Comparison of ENCODE assay signal across 1 cellular context in the genomic region with DNA sequence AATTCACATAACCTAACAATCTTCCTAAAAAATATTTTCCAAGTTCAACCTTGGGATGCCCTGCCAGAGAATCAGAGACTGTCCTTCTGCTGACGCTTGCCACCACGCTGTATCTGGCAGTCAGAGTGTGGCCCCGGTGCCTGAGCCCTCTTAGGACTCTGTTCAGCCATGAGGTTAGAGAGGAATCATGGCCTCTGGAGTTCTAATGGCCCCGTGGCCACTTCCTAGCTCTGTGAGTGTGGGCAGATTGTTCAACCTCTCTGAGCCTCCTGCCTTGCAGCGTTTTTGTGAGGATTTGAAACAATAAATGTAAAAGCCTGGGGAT.
TF ChIP-seq lines count a peak whose summit lies in the region.

No MANE protein-coding gene starts in this region.

TF ChIP-seq in HepG2, 621 proteins besides CTCF, POLR2A, EP300 and RAD21 (continues in another document):
- TF ChIP-seq NR2F1 (CRISPR knock-in tag; IDR thresholded peaks at IDR 0.05) (no peak), ZNF713 (CRISPR knock-in tag; IDR thresholded peaks at IDR 0.05) (no peak), ZMYM3 (CRISPR knock-in tag; IDR thresholded peaks at IDR 0.05) (peak; percentile 88), RNF219 (CRISPR knock-in tag; IDR thresholded peaks at IDR 0.05) (no peak), ZNF768 (CRISPR knock-in tag; IDR thresholded peaks at IDR 0.05) (peak; percentile 93), SAP130 (CRISPR knock-in tag; IDR thresholded peaks at IDR 0.05; ENCODE audit: low read depth) (no peak; the same call in 1 of the 2 replicates), CEBPZ (IDR thresholded peaks at IDR 0.05; ENCODE audit: low read length) (no peak), MEIS2 (CRISPR knock-in tag; IDR thresholded peaks at IDR 0.05) (no peak), ZNF225 (CRISPR knock-in tag; IDR thresholded peaks at IDR 0.05) (no peak), HOXA3 (CRISPR knock-in tag; IDR thresholded peaks at IDR 0.05) (no peak), PAXIP1 (CRISPR knock-in tag; conservative IDR thresholded peaks at IDR 0.05) (peak; percentile 41), ZNF639 (CRISPR knock-in tag; conservative IDR thresholded peaks at IDR 0.05) (no peak), SRF (IDR thresholded peaks at IDR 0.05; ENCODE audit: low read depth, low read length) (no peak), YY1 (IDR thresholded peaks at IDR 0.05; ENCODE audit: insufficient read depth, insufficient replicate concordance, low read depth, low read length) (peak; percentile 66), ZNF263 (CRISPR knock-in tag; IDR thresholded peaks at IDR 0.05) (no peak), ZNF124 (CRISPR knock-in tag; IDR thresholded peaks at IDR 0.05) (no peak), ZNF670 (CRISPR knock-in tag; IDR thresholded peaks at IDR 0.05; ENCODE audit: borderline replicate concordance) (no peak), ZNF251 (CRISPR knock-in tag; IDR thresholded peaks at IDR 0.05) (no peak), MNT (IDR thresholded peaks at IDR 0.05) (no peak), THRA (CRISPR knock-in tag; IDR thresholded peaks at IDR 0.05; ENCODE audit: borderline replicate concordance) (no peak), PHF5A (CRISPR knock-in tag; IDR thresholded peaks at IDR 0.05; ENCODE audit: low read depth, unreplicated experiment) (peak; percentile 16), RXRB (CRISPR knock-in tag; IDR thresholded peaks at IDR 0.05; ENCODE audit: borderline replicate concordance) (no peak), ZNF180 (CRISPR knock-in tag; IDR thresholded peaks at IDR 0.05; ENCODE audit: borderline replicate concordance, low read depth) (no peak), ZBTB3 (CRISPR knock-in tag; IDR thresholded peaks at IDR 0.05; ENCODE audit: borderline replicate concordance, low read depth) (no peak), ZSCAN30 (CRISPR knock-in tag; IDR thresholded peaks at IDR 0.05) (no peak), ZNF468 (CRISPR knock-in tag; IDR thresholded peaks at IDR 0.05) (no peak), ZBTB21 (CRISPR knock-in tag; IDR thresholded peaks at IDR 0.05) (no peak), POLR2AphosphoS2 (IDR thresholded peaks at IDR 0.05; ENCODE audit: low read depth, low read length) (no peak), MIXL1 (CRISPR knock-in tag; IDR thresholded peaks at IDR 0.05) (no peak), ZNF781 (CRISPR knock-in tag; IDR thresholded peaks at IDR 0.05; ENCODE audit: borderline replicate concordance, not compliant biosample characterization) (no peak), ZNF274 (CRISPR knock-in tag; IDR thresholded peaks at IDR 0.05) (no peak), WIZ (CRISPR knock-in tag; IDR thresholded peaks at IDR 0.05) (no peak), ZBTB38 (CRISPR knock-in tag; IDR thresholded peaks at IDR 0.05) (peak; percentile 32; the same call in 1 of the 2 replicates), ZNF30 (CRISPR knock-in tag; IDR thresholded peaks at IDR 0.05) (no peak)
- TF ChIP-seq, protein P1, sequence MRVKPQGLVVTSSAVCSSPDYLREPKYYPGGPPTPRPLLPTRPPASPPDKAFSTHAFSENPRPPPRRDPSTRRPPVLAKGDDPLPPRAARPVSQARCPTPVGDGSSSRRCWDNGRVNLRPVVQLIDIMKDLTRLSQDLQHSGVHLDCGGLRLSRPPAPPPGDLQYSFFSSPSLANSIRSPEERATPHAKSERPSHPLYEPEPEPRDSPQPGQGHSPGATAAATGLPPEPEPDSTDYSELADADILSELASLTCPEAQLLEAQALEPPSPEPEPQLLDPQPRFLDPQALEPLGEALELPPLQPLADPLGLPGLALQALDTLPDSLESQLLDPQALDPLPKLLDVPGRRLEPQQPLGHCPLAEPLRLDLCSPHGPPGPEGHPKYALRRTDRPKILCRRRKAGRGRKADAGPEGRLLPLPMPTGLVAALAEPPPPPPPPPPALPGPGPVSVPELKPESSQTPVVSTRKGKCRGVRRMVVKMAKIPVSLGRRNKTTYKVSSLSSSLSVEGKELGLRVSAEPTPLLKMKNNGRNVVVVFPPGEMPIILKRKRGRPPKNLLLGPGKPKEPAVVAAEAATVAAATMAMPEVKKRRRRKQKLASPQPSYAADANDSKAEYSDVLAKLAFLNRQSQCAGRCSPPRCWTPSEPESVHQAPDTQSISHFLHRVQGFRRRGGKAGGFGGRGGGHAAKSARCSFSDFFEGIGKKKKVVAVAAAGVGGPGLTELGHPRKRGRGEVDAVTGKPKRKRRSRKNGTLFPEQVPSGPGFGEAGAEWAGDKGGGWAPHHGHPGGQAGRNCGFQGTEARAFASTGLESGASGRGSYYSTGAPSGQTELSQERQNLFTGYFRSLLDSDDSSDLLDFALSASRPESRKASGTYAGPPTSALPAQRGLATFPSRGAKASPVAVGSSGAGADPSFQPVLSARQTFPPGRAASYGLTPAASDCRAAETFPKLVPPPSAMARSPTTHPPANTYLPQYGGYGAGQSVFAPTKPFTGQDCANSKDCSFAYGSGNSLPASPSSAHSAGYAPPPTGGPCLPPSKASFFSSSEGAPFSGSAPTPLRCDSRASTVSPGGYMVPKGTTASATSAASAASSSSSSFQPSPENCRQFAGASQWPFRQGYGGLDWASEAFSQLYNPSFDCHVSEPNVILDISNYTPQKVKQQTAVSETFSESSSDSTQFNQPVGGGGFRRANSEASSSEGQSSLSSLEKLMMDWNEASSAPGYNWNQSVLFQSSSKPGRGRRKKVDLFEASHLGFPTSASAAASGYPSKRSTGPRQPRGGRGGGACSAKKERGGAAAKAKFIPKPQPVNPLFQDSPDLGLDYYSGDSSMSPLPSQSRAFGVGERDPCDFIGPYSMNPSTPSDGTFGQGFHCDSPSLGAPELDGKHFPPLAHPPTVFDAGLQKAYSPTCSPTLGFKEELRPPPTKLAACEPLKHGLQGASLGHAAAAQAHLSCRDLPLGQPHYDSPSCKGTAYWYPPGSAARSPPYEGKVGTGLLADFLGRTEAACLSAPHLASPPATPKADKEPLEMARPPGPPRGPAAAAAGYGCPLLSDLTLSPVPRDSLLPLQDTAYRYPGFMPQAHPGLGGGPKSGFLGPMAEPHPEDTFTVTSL (CRISPR knock-in tag; IDR thresholded peaks at IDR 0.05; ENCODE audit: borderline replicate concordance), result no peak
- TF ChIP-seq, protein P2, sequence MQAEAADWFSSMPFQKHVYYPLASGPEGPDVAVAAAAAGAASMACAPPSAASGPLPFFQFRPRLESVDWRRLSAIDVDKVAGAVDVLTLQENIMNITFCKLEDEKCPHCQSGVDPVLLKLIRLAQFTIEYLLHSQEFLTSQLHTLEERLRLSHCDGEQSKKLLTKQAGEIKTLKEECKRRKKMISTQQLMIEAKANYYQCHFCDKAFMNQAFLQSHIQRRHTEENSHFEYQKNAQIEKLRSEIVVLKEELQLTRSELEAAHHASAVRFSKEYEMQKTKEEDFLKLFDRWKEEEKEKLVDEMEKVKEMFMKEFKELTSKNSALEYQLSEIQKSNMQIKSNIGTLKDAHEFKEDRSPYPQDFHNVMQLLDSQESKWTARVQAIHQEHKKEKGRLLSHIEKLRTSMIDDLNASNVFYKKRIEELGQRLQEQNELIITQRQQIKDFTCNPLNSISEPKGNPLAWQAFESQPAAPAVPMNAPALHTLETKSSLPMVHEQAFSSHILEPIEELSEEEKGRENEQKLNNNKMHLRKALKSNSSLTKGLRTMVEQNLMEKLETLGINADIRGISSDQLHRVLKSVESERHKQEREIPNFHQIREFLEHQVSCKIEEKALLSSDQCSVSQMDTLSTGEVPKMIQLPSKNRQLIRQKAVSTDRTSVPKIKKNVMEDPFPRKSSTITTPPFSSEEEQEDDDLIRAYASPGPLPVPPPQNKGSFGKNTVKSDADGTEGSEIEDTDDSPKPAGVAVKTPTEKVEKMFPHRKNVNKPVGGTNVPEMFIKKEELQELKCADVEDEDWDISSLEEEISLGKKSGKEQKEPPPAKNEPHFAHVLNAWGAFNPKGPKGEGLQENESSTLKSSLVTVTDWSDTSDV (CRISPR knock-in tag; IDR thresholded peaks at IDR 0.05), result no peak
